Comparison of ENCODE assay signal across 1 cellular context in genomic region chr15:32909431-32909830, GRCh38.
A peak's percentile ranks its signal among the peaks of the same experiment; 100 is the strongest.
TF ChIP-seq lines count a peak whose summit lies in the region.

No MANE protein-coding gene starts in this region.

TF ChIP-seq in GM12878, 131 proteins besides CTCF, POLR2A, EP300 and RAD21 (continued from another document):
- TF ChIP-seq REST (IDR thresholded peaks at IDR 0.05; ENCODE audit: low read depth, low read length) = no peak
- TF ChIP-seq HDAC6 (IDR thresholded peaks at IDR 0.05; ENCODE audit: unreplicated experiment) = no peak
- TF ChIP-seq YY1 (IDR thresholded peaks at IDR 0.05; ENCODE audit: low read depth, low read length) = no peak
- TF ChIP-seq BCL11A (IDR thresholded peaks at IDR 0.05; ENCODE audit: low read depth, low read length) = no peak
- no peak for TF ChIP-seq ZNF274 (IDR thresholded peaks at IDR 0.05; ENCODE audit: insufficient read depth, insufficient read length)
- TF ChIP-seq RUNX3 (IDR thresholded peaks at IDR 0.05; ENCODE audit: low read length) = peak; percentile 72
- TF ChIP-seq BCL3 (IDR thresholded peaks at IDR 0.05; ENCODE audit: borderline replicate concordance, insufficient read depth, low read depth, low read length, poor library complexity, severe bottlenecking) = no peak
- no peak for TF ChIP-seq ATF2 (IDR thresholded peaks at IDR 0.05; ENCODE audit: low read length)
- peak; percentile 42; the same call in 1 of the 2 replicates for TF ChIP-seq NFIC (IDR thresholded peaks at IDR 0.05; ENCODE audit: low read depth, low read length)
- no peak for TF ChIP-seq NBN (IDR thresholded peaks at IDR 0.05)
- peak; percentile 64 for TF ChIP-seq MEF2B (IDR thresholded peaks at IDR 0.05; ENCODE audit: partially characterized antibody, poor library complexity, severe bottlenecking)
- TF ChIP-seq ZBED1 (IDR thresholded peaks at IDR 0.05; ENCODE audit: borderline replicate concordance) = no peak
